Comparison of ENCODE assay signal across 9 cellular contexts in genomic region chr16:9135797-9136196, GRCh38. TPM values are rescaled to one million over a fixed set of nuclear protein-coding genes. Genes with fewer than 3 reads are reported as not detected.
DNase-seq lines count a peak whose midpoint lies in the region; ATAC-seq lines count a peak whose summit lies in the region.
"Had no signal": no experiment of that assay in that cellular context is flagged by ENCODE, and none has a peak within 500 bp of the region (broad histone marks: within the 10 kb centered on the region; RNA-seq: fewer than 3 reads in every experiment).

No MANE protein-coding gene starts in this region.

- peak; percentile 86 for ATAC-seq in GM18909 (IDR thresholded peaks at IDR 0.05; ENCODE audit: poor library complexity, unreplicated experiment)
- ATAC-seq in HG02763 (IDR thresholded peaks at IDR 0.05; ENCODE audit: unreplicated experiment): peak; percentile 69
- ATAC-seq in naive thymus-derived CD4-positive, alpha-beta T cell: peak; percentile 36
- no peak for ATAC-seq in stimulated activated naive CD8-positive, alpha-beta T cell treated with anti-CD3 and anti-CD28 coated beads, Interleukin-15, Interleukin-2, amounts not matched to agents 100 U/mL and 50 U/mL, for 24 hours
- ATAC-seq in left cardiac atrium: no peak
- ATAC-seq: gastrocnemius medialis had no signal

- no peak overlapping the region for H3K4me3 ChIP-seq in naive thymus-derived CD4-positive, alpha-beta T cell (ENCODE audit: low read length)
- H3K4me3 ChIP-seq in Karpas-422 (ENCODE audit: low read length): no peak overlapping the region
- H3K4me3 ChIP-seq: gastrocnemius medialis had no signal

- H2AFZ ChIP-seq in Karpas-422 (ENCODE audit: low read length): no peak overlapping the region

- no peak overlapping the region for H3K27ac ChIP-seq in naive thymus-derived CD4-positive, alpha-beta T cell (ENCODE audit: low read depth, low read length)
- no peak overlapping the region for H3K27ac ChIP-seq in Karpas-422 (ENCODE audit: low read length)
- H3K27ac ChIP-seq: gastrocnemius medialis had no signal

- H3K4me3 Mint-ChIP-seq in naive thymus-derived CD4-positive, alpha-beta T cell: no peak overlapping the region

- no peak overlapping the region for H3K4me2 ChIP-seq in Karpas-422 (ENCODE audit: low read depth, low read length, poor library complexity, severe bottlenecking)

- peaks cover 0 to 12% (median 10%) of the 10 kb centered on the region in 5 donors for H3K27me3 Mint-ChIP-seq in naive thymus-derived CD4-positive, alpha-beta T cell

- no peaks in the 10 kb centered on the region for H3K9me2 ChIP-seq in Karpas-422 (replicated peaks; ENCODE audit: insufficient read depth, low read length)

- DNase-seq in OCI-M1 (lab: John Stamatoyannopoulos, UW): peak; percentile 64
- DNase-seq in naive thymus-derived CD4-positive, alpha-beta T cell: no peak
- no peak for DNase-seq in stimulated activated naive CD8-positive, alpha-beta T cell treated with anti-CD3 and anti-CD28 coated beads, Interleukin-15, Interleukin-2, amounts not matched to agents 100 U/mL and 50 U/mL, for 24 hours
- DNase-seq in Karpas-422: no peak
- no peak for DNase-seq in activated CD4-positive, alpha-beta T cell treated with anti-CD3 and anti-CD28 coated beads, Interleukin-2, amount 50 U/mL, for 4 hours
- DNase-seq in left cardiac atrium: no peak

- no peaks in the 10 kb centered on the region for H3K36me3 ChIP-seq in naive thymus-derived CD4-positive, alpha-beta T cell (ENCODE audit: control insufficient read depth in 2 of 3, insufficient read depth in 3 of 3, low read length in 3 of 3)
- H3K36me3 ChIP-seq in Karpas-422 (ENCODE audit: insufficient read depth, low read length): no peaks in the 10 kb centered on the region
- H3K36me3 ChIP-seq: gastrocnemius medialis had no signal

- H3K9me3 ChIP-seq in naive thymus-derived CD4-positive, alpha-beta T cell (ENCODE audit: control insufficient read depth in 2 of 3, low read length in 3 of 3): no peaks in the 10 kb centered on the region
- no peaks in the 10 kb centered on the region for H3K9me3 ChIP-seq in Karpas-422 (ENCODE audit: low read length)
- H3K9me3 ChIP-seq: gastrocnemius medialis had no signal

- H3K27me3 ChIP-seq in naive thymus-derived CD4-positive, alpha-beta T cell (ENCODE audit: control insufficient read depth in 2 of 2, insufficient read depth in 2 of 2, low read length in 2 of 2): no peaks in the 10 kb centered on the region
- no peaks in the 10 kb centered on the region for H3K27me3 ChIP-seq in Karpas-422 (ENCODE audit: low read length)
- H3K27me3 ChIP-seq: gastrocnemius medialis had no signal

- CTCF ChIA-PET in naive thymus-derived CD4-positive, alpha-beta T cell (lab: Charles Lee): no interaction called here

- H3K27ac Mint-ChIP-seq in naive thymus-derived CD4-positive, alpha-beta T cell: peak overlapping the region in 2 of 9 donors; percentile 25 to 38

- POLR2A ChIA-PET in naive thymus-derived CD4-positive, alpha-beta T cell (lab: Charles Lee): no interaction called here

- H3K4me1 ChIP-seq in naive thymus-derived CD4-positive, alpha-beta T cell (ENCODE audit: control insufficient read depth in 2 of 2, insufficient read depth in 2 of 2, low read length in 2 of 2): peaks cover 0 to 9% of the 10 kb centered on the region in 2 donors
- peaks cover 6% of the 10 kb centered on the region for H3K4me1 ChIP-seq in Karpas-422 (ENCODE audit: low read length)

- H3K9ac ChIP-seq in Karpas-422 (ENCODE audit: low read length): no peak overlapping the region

- peaks cover 26% of the 10 kb centered on the region for H4K20me1 ChIP-seq in Karpas-422 (ENCODE audit: insufficient read depth, low read depth, low read length)

- peaks cover 15 to 29% (median 20%) of the 10 kb centered on the region in 7 donors for H3K4me1 Mint-ChIP-seq in naive thymus-derived CD4-positive, alpha-beta T cell

- intact Hi-C loops in naive thymus-derived CD4-positive, alpha-beta T cell (cut with micrococcal nuclease): loop anchor here (2.0 to 10.0 kb wide), 3 partner anchors 173 to 461 kb away; partner anchors contain the start of genes ABAT (in 1 of the 2) and USP7 (in 1 of the 2)
- intact Hi-C loops in left cardiac atrium (cut with DNase I): no loop called here

- H3K9me3 Mint-ChIP-seq in naive thymus-derived CD4-positive, alpha-beta T cell: no peaks in the 10 kb centered on the region

- H3K36me3 Mint-ChIP-seq in naive thymus-derived CD4-positive, alpha-beta T cell: peaks cover 0 to 4% (median 0%) of the 10 kb centered on the region in 5 donors

- no peaks in the 10 kb centered on the region for H3K79me2 ChIP-seq in Karpas-422 (ENCODE audit: low read length)

RNA-seq across cellular contexts. Expression of gene HAPSTR1, which starts 44.4 kb away (rescaled TPM):
- total RNA-seq in naive thymus-derived CD4-positive, alpha-beta T cell: 100 to 1,000 TPM in 2 of 5 experiments, 10 to 100 TPM in 3; 69.6 to 136 (median 87.3) TPM
- polyA plus RNA-seq in naive thymus-derived CD4-positive, alpha-beta T cell: 10 to 100 TPM; 11.4 to 17.5 TPM
- total RNA-seq in Karpas-422 (2014; rRNA removed; shearing (Covaris generic); ENCODE audit: low replicate concordance): 45.1 and 51.2 TPM in 2 replicates
- 10 to 100 TPM; 35.6 to 50.5 TPM for total RNA-seq in left cardiac atrium

Comparison
In these comparisons a context has a peak if more than half of its experiments do, and no peak if none do; other contexts are left out.
1. ATAC-seq: peak in GM18909 (single experiment), HG02763 (single experiment) and naive thymus-derived CD4-positive, alpha-beta T cell (single experiment); none in stimulated activated naive CD8-positive, alpha-beta T cell treated with anti-CD3 and anti-CD28 coated beads, Interleukin-15, Interleukin-2, amounts not matched to agents 100 U/mL and 50 U/mL, for 24 hours (single experiment) and left cardiac atrium (0 of 2).
2. intact Hi-C loops: an anchor here in naive thymus-derived CD4-positive, alpha-beta T cell (2.0 to 10.0 kb wide); none called in left cardiac atrium.